In the genomic region with DNA sequence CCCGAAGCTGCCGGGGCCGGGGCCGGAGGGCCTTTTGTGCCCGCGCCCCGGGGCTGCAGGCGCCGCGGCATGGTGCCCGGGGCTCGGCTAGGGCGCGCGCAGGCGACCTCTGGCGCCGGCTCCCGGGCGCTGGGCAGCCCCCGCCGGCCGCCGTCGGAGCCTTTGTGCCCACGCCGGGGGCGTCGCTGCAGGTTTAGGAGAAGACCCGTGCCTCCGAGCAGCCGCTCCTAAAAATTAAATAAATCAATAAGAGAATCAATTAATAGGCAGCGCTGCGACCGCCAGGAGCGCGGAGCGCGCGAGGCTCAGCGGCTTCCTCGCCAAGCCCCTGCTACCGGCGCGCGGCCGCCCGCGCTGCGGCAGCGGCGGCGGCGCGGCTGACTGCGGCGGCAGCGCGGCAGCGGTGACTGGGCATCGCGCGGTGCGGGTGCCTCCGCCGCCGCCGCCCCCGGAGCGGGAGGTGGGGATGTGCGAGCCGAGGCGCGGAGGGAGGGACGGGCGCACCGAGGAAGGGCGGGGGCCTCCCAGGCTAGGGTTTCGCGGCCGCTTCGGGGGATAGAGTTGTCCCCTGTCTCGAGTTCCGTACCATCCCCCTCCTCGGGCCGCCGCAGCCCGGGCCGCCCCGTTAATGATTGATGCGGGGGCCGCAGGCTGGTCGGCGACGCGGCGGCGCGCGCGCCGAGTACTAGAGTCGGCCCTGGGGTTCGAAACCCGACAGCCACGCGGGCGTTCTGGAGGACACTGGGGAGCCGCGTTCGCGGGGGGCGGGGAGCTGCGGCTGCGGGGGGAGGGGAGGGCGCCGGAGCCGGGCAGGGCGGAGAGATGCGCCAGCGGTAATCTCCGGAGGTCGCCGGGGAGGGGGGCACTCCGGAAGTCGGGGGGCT, we compare ENCODE assay signal across 8 cellular contexts. TPM values are rescaled to one million over a fixed set of nuclear protein-coding genes. Genes with fewer than 3 reads are reported as not detected.
A peak's percentile ranks its signal among the peaks of the same experiment; 100 is the strongest.
DNase-seq lines count a peak whose midpoint lies in the region; ATAC-seq and TF ChIP-seq lines count a peak whose summit lies in the region.

A gene with protein sequence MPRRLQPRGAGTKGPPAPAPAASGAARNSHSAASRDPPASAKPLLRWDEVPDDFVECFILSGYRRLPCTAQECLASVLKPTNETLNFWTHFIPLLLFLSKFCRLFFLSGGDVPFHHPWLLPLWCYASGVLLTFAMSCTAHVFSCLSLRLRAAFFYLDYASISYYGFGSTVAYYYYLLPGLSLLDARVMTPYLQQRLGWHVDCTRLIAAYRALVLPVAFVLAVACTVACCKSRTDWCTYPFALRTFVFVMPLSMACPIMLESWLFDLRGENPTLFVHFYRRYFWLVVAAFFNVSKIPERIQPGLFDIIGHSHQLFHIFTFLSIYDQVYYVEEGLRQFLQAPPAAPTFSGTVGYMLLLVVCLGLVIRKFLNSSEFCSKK (minus strand): TSS at position 409 of the 884 bp plus-strand sequence. CDS start 338 bp downstream, at position 71.

- H3K4me1 Mint-ChIP-seq in stimulated activated effector memory CD8-positive, alpha-beta T cell treated with anti-CD3 and anti-CD28 coated beads, Interleukin-12 subunit alpha, Interleukin-12 subunit beta, amount 100 ng/mL, for 72 hours: peaks cover 19% of the 10 kb centered on the region

- no peaks in the 10 kb centered on the region for H3K36me3 Mint-ChIP-seq in stimulated activated effector memory CD8-positive, alpha-beta T cell treated with anti-CD3 and anti-CD28 coated beads, Interleukin-12 subunit alpha, Interleukin-12 subunit beta, amount 100 ng/mL, for 72 hours

- H3K9ac ChIP-seq in iPS-18a (ENCODE audit: low read length): peak within 1 kb of the TSS; percentile 49

- no peak within 1 kb of the TSS for H3K27ac ChIP-seq in iPS-18a (ENCODE audit: low read length)

- H3K4me1 ChIP-seq in iPS-18a (ENCODE audit: control insufficient read depth, low read depth, low read length): no peaks in the 10 kb centered on the region

- peak within 1 kb of the TSS; percentile 68 for H3K4me3 Mint-ChIP-seq in stimulated activated effector memory CD8-positive, alpha-beta T cell treated with anti-CD3 and anti-CD28 coated beads, Interleukin-12 subunit alpha, Interleukin-12 subunit beta, amount 100 ng/mL, for 72 hours

- H3K9me3 Mint-ChIP-seq in stimulated activated effector memory CD8-positive, alpha-beta T cell treated with anti-CD3 and anti-CD28 coated beads, Interleukin-12 subunit alpha, Interleukin-12 subunit beta, amount 100 ng/mL, for 72 hours: no peaks in the 10 kb centered on the region

- H3K4me3 ChIP-seq in GM12875 (ENCODE audit: low read depth, low read length) (peak within 1 kb of the TSS; percentile 43), MG63 (peak within 1 kb of the TSS; percentile 68), iPS-18a (ENCODE audit: low read length) (peak within 1 kb of the TSS; percentile 60)

- no peaks in the 10 kb centered on the region for H3K36me3 ChIP-seq in MG63
- H3K36me3 ChIP-seq in iPS-18a (ENCODE audit: control insufficient read depth, low read depth, low read length): no peaks in the 10 kb centered on the region

- in situ Hi-C loops in ACHN (cut with HindIII; ENCODE audit: low pct_ligation_motif_present, low pct_unique_long_range_greater_than_20kb, low sequenced_read_pairs): no loop called here

- ATAC-seq in stimulated activated effector memory CD8-positive, alpha-beta T cell treated with anti-CD3 and anti-CD28 coated beads, Interleukin-12 subunit alpha, Interleukin-12 subunit beta, amount 100 ng/mL, for 72 hours: peak; percentile 51
- no peak for ATAC-seq in HG03378 (IDR thresholded peaks at IDR 0.05; ENCODE audit: unreplicated experiment)
- ATAC-seq in HG03565 (IDR thresholded peaks at IDR 0.05; ENCODE audit: unreplicated experiment): no peak

- no peak for TF ChIP-seq CTCF in GM12875 (IDR thresholded peaks at IDR 0.05; ENCODE audit: borderline replicate concordance, insufficient read depth, low read depth, low read length)

- H3K27me3 ChIP-seq in MG63 (no peaks in the 10 kb centered on the region), iPS-18a (ENCODE audit: control insufficient read depth, insufficient read depth, low read length) (peaks cover 41% of the 10 kb centered on the region)

- H3K27ac Mint-ChIP-seq in stimulated activated effector memory CD8-positive, alpha-beta T cell treated with anti-CD3 and anti-CD28 coated beads, Interleukin-12 subunit alpha, Interleukin-12 subunit beta, amount 100 ng/mL, for 72 hours: no peak within 1 kb of the TSS

- no peaks in the 10 kb centered on the region for H3K9me3 ChIP-seq in MG63
- no peaks in the 10 kb centered on the region for H3K9me3 ChIP-seq in iPS-18a (ENCODE audit: control insufficient read depth, low read depth, low read length)

- DNase-seq in ACHN (peak; percentile 52), MG63 (peak; percentile 64), astrocyte of the hippocampus (ENCODE audit: low read depth, low spot score) (peak; percentile 61)
- DNase-seq in stimulated activated effector memory CD8-positive, alpha-beta T cell treated with anti-CD3 and anti-CD28 coated beads, Interleukin-12 subunit alpha, Interleukin-12 subunit beta, amount 100 ng/mL, for 72 hours (ENCODE audit: low spot score in 2 of 2): peak in 1 of 2 donors; percentile 54

RNA-seq across cellular contexts. Expression of the gene that starts here (rescaled TPM):
- 0.66 and 2.5 TPM in 2 replicates for total RNA-seq in MG63 (2014; rRNA removed; shearing (Covaris generic); ENCODE audit: low replicate concordance)
